ENCODE assay signal across 8 cellular contexts in genomic region chr5:132498152-132498551, GRCh38. TPM values are rescaled to one million over a fixed set of nuclear protein-coding genes. Genes with fewer than 3 reads are reported as not detected.
DNase-seq lines count a peak whose midpoint lies in the region; ATAC-seq lines count a peak whose summit lies in the region.

No MANE protein-coding gene starts in this region.

- H3K9me3 ChIP-seq in mucosa of stomach (ENCODE audit: control insufficient read depth, low read length) = no peaks in the 10 kb centered on the region

- peaks cover 70% of the 10 kb centered on the region for H3K4me1 Mint-ChIP-seq in central memory CD8-positive, alpha-beta T cell

- no peaks in the 10 kb centered on the region for H3K36me3 ChIP-seq in mucosa of stomach (ENCODE audit: control insufficient read depth, insufficient read depth, low read length)

- H3K4me3 Mint-ChIP-seq in central memory CD8-positive, alpha-beta T cell = no peak overlapping the region

- H3K27me3 ChIP-seq in mucosa of stomach (ENCODE audit: control insufficient read depth, insufficient read depth, low read length) = no peaks in the 10 kb centered on the region

- peak overlapping the region; percentile 79 for H3K4me3 ChIP-seq in mucosa of stomach (ENCODE audit: low read length)

- H3K27me3 Mint-ChIP-seq in central memory CD8-positive, alpha-beta T cell = no peaks in the 10 kb centered on the region

- peaks cover 72% of the 10 kb centered on the region for H3K4me1 ChIP-seq in mucosa of stomach (ENCODE audit: control insufficient read depth, insufficient read depth, low read length)

- peaks cover 13% of the 10 kb centered on the region for H3K36me3 Mint-ChIP-seq in central memory CD8-positive, alpha-beta T cell (ENCODE audit: insufficient read depth)

- DNase-seq in A172 (ENCODE audit: low spot score) (peak; percentile 91), HT1080 (ENCODE audit: low read depth) (peak; percentile 62), NCI-H187 (lab: John Stamatoyannopoulos, UW) (no peak), activated gamma-delta T cell (lab: John Stamatoyannopoulos, UW) (no peak), foreskin melanocyte (no peak)
- no peak for DNase-seq in central memory CD8-positive, alpha-beta T cell (ENCODE audit: low spot score in 2 of 2)

- no peaks in the 10 kb centered on the region for H3K9me3 Mint-ChIP-seq in central memory CD8-positive, alpha-beta T cell

- H3K9ac ChIP-seq in mucosa of stomach (ENCODE audit: low read length) = no peak overlapping the region

- H3K27ac Mint-ChIP-seq in central memory CD8-positive, alpha-beta T cell (ENCODE audit: low read depth) = peak overlapping the region; percentile 84

- ATAC-seq in central memory CD8-positive, alpha-beta T cell (replicated peaks; ENCODE audit: extremely low read depth, poor library complexity, severe bottlenecking) = no peak
- no peak for ATAC-seq in HG02885 (IDR thresholded peaks at IDR 0.05; ENCODE audit: poor library complexity, unreplicated experiment)

RNA-seq across cellular contexts. Expression of gene IRF1, which starts 7.6 kb away (rescaled TPM):
- 4.0 and 9.1 TPM in 2 replicates for total RNA-seq in A172 (2014; rRNA removed; shearing (Covaris generic))
- total RNA-seq in HT1080 (2014; rRNA removed; shearing (Covaris generic)) = 6.3 and 13.6 TPM in 2 replicates
- polyA plus RNA-seq in HT1080 (2015; cell fraction: cytosol; rRNA removed) = 15.1 and 18.1 TPM in 2 replicates
- polyA plus RNA-seq in HT1080 (2015; cell fraction: nucleus; rRNA removed) = 32.5 and 34.2 TPM in 2 replicates

RNA-seq across cellular contexts. Expression of gene IL5, which starts 45.2 kb away (rescaled TPM):
- not detected in 2 replicates for total RNA-seq in A172 (2014; rRNA removed; shearing (Covaris generic))
- not detected in 2 replicates for total RNA-seq in HT1080 (2014; rRNA removed; shearing (Covaris generic))
- not detected in 2 replicates for polyA plus RNA-seq in HT1080 (2015; cell fraction: cytosol; rRNA removed)
- polyA plus RNA-seq in HT1080 (2015; cell fraction: nucleus; rRNA removed) = not detected in 2 replicates

RNA-seq across cellular contexts. Expression of gene RAD50, which starts 58.6 kb away (rescaled TPM):
- 31.6 and 32.5 TPM in 2 replicates for total RNA-seq in A172 (2014; rRNA removed; shearing (Covaris generic))
- total RNA-seq in HT1080 (2014; rRNA removed; shearing (Covaris generic)) = 10.8 and 12.1 TPM in 2 replicates
- 7.7 and 12.3 TPM in 2 replicates for polyA plus RNA-seq in HT1080 (2015; cell fraction: cytosol; rRNA removed)
- polyA plus RNA-seq in HT1080 (2015; cell fraction: nucleus; rRNA removed) = 20.5 and 20.6 TPM in 2 replicates

Comparison
In these comparisons a context has a peak if more than half of its experiments do, and no peak if none do; other contexts are left out.
1. DNase-seq: peak in A172 (single experiment) and HT1080 (single experiment); none in central memory CD8-positive, alpha-beta T cell (0 of 2), NCI-H187 (0 of 2), activated gamma-delta T cell (single experiment) and foreskin melanocyte (single experiment).